ENCODE assay signal across 20 cellular contexts in genomic region chr11:73632996-73633395, GRCh38. TPM values are rescaled to one million over a fixed set of nuclear protein-coding genes. Genes with fewer than 3 reads are reported as not detected.
DNase-seq lines count a peak whose midpoint lies in the region; ATAC-seq, FAIRE-seq and TF ChIP-seq lines count a peak whose summit lies in the region.
"Had no signal": no experiment of that assay in that cellular context is flagged by ENCODE, and none has a peak within 500 bp of the region (broad histone marks: within the 10 kb centered on the region; RNA-seq: fewer than 3 reads in every experiment).

No MANE protein-coding gene starts in this region.

- intact Hi-C loops in K562 (cut with micrococcal nuclease) (no loop called here), natural killer cell (cut with micrococcal nuclease) (no loop called here)

- H2AK5ac ChIP-seq in mesendoderm (ENCODE audit: low read length), result peak overlapping the region; percentile 11

- no peak for TF ChIP-seq EP300 in K562 (IDR thresholded peaks at IDR 0.05; ENCODE audit: low read length)

- H3K4me3 Mint-ChIP-seq in natural killer cell, result no peak overlapping the region
- H3K4me3 Mint-ChIP-seq: B cell; CD4-positive, CD25-positive, alpha-beta regulatory T cell; CD8-positive, alpha-beta memory T cell had no signal

- H3K79me2 ChIP-seq in Loucy (ENCODE audit: insufficient read depth, low read length) (no peaks in the 10 kb centered on the region), K562 (ENCODE audit: control insufficient read depth, insufficient read depth, low read length) (no peaks in the 10 kb centered on the region), mesendoderm (ENCODE audit: control insufficient read depth, insufficient read depth, low read length) (no peaks in the 10 kb centered on the region)

- ATAC-seq in K562, result no peak
- no peak for ATAC-seq in natural killer cell

- H3K9me2 ChIP-seq in Loucy (replicated peaks; ENCODE audit: low read depth, low read length), result no peaks in the 10 kb centered on the region

- no peak overlapping the region for H2BK5ac ChIP-seq in mesendoderm (ENCODE audit: low read length)

- H4K20me1 ChIP-seq in Loucy (ENCODE audit: insufficient read depth, low read length, poor library complexity, severe bottlenecking) (no peaks in the 10 kb centered on the region), K562 (replicated peaks; ENCODE audit: control insufficient read depth, insufficient read depth, low read length) (no peaks in the 10 kb centered on the region; the same call in 1 of the 2 replicates)
- H4K20me1 ChIP-seq: BLaER1 treated with 17β-estradiol and CSF1 and Interleukin-3, amounts not matched to agents 10 nM and 100 nM had no signal

- peak overlapping the region; percentile 17 for H3K4ac ChIP-seq in mesendoderm (ENCODE audit: low read depth, low read length)

- H3K27ac Mint-ChIP-seq in natural killer cell, result no peak overlapping the region
- H3K27ac Mint-ChIP-seq: B cell had no signal

- no peaks in the 10 kb centered on the region for H3K36me3 ChIP-seq in Loucy (ENCODE audit: insufficient read depth, low read length)
- no peaks in the 10 kb centered on the region for H3K36me3 ChIP-seq in K562 (ENCODE audit: control insufficient read depth, insufficient read depth, low read length)
- no peaks in the 10 kb centered on the region for H3K36me3 ChIP-seq in mesendoderm (ENCODE audit: control insufficient read depth, insufficient read depth, low read length)
- H3K36me3 ChIP-seq: BLaER1 treated with 17β-estradiol and CSF1 and Interleukin-3, amounts not matched to agents 10 nM and 100 nM had no signal

- H3K56ac ChIP-seq in mesendoderm (ENCODE audit: low read length), result peak overlapping the region; percentile 22

- H2AFZ ChIP-seq in Loucy (ENCODE audit: low read length) (peak overlapping the region; percentile 88), K562 (ENCODE audit: low read depth, low read length) (peak overlapping the region; percentile 11; the same call in 1 of the 2 replicates)

- in situ Hi-C loops in K562 (cut with MboI), result no loop called here

- H3K9me3 ChIP-seq in Loucy (ENCODE audit: insufficient read depth, low read depth, low read length) (no peaks in the 10 kb centered on the region), K562 (replicated peaks; ENCODE audit: control insufficient read depth, insufficient read depth, low read depth, low read length) (no peaks in the 10 kb centered on the region)

- FAIRE-seq in K562 (lab: Jason Lieb, UNC), result no peak
- FAIRE-seq: D721Med, GM12892 had no signal

- H3K4me3 ChIP-seq in Loucy (ENCODE audit: low read length, poor library complexity, severe bottlenecking) (no peak overlapping the region), K562 (no peak overlapping the region), mesendoderm (ENCODE audit: low read length) (no peak overlapping the region)
- H3K4me3 ChIP-seq: BLaER1 treated with 17β-estradiol and CSF1 and Interleukin-3, amounts not matched to agents 10 nM and 100 nM had no signal

- 58% methylated on average over 4 of the region's 4 CpGs for WGBS in K562 (ENCODE audit: insufficient coverage, low coverage, missing lambda C conversion rate)
- no CpG with 5 or more reads among the region's 4 CpGs for WGBS in mesendoderm (ENCODE audit: extremely low coverage, insufficient coverage, low lambda C conversion rate)

- no peaks in the 10 kb centered on the region for H3K27me3 ChIP-seq in Loucy (ENCODE audit: insufficient read depth, low read length, poor library complexity, severe bottlenecking)
- peaks cover 0 to 2% of the 10 kb centered on the region in 2 experiments; a peak in 3 of 5 replicates for H3K27me3 ChIP-seq in K562 (ENCODE audit: control insufficient read depth in 2 of 2, insufficient read depth in 2 of 2, low read length in 2 of 2)
- peaks cover 1% of the 10 kb centered on the region for H3K27me3 ChIP-seq in mesendoderm (ENCODE audit: insufficient read depth, low read length, poor library complexity)
- H3K27me3 ChIP-seq: BLaER1 treated with 17β-estradiol and CSF1 and Interleukin-3, amounts not matched to agents 10 nM and 100 nM had no signal

- H3K9me3 Mint-ChIP-seq in natural killer cell, result no peaks in the 10 kb centered on the region
- H3K9me3 Mint-ChIP-seq: CD8-positive, alpha-beta memory T cell had no signal

- H4K8ac ChIP-seq in mesendoderm (ENCODE audit: low read depth, low read length), result no peak overlapping the region

- H3K9me1 ChIP-seq in K562 (ENCODE audit: control insufficient read depth, insufficient read depth, low read length), result no peaks in the 10 kb centered on the region

- TF ChIP-seq POLR2A in K562 (conservative IDR thresholded peaks at IDR 0.05), result no peak

- H3K27me3 Mint-ChIP-seq in natural killer cell (ENCODE audit: low read depth in 2 of 2), result no peaks in the 10 kb centered on the region
- H3K27me3 Mint-ChIP-seq: B cell had no signal

- no peak for TF ChIP-seq RAD21 in K562 (CRISPR knock-in tag; conservative IDR thresholded peaks at IDR 0.05 in 1 of 2, IDR thresholded peaks at IDR 0.05 in 1 of 2)

- no peak overlapping the region for H3K4me2 ChIP-seq in Loucy (ENCODE audit: low read depth, low read length, poor library complexity, severe bottlenecking)
- no peak overlapping the region for H3K4me2 ChIP-seq in K562 (ENCODE audit: insufficient read depth, low read length)
- H3K4me2 ChIP-seq in mesendoderm (ENCODE audit: low read length), result no peak overlapping the region

- POLR2A ChIA-PET in K562 (lab: Yijun Ruan, JAX), result no interaction called here

- H2BK120ac ChIP-seq in mesendoderm (ENCODE audit: low read depth, low read length), result no peak overlapping the region

- H3K27ac ChIP-seq in K562 (ENCODE audit: extremely low read depth, low read depth, low read length) (no peak overlapping the region), mesendoderm (ENCODE audit: low read depth, low read length) (no peak overlapping the region)
- H3K27ac ChIP-seq: BLaER1 treated with 17β-estradiol and CSF1 and Interleukin-3, amounts not matched to agents 10 nM and 100 nM; HL-60 had no signal

- TF ChIP-seq CTCF in Loucy (conservative IDR thresholded peaks at IDR 0.05; ENCODE audit: low read length) (no peak), K562 (IDR thresholded peaks at IDR 0.05 in 2 of 3, conservative IDR thresholded peaks at IDR 0.05 in 1 of 3; ENCODE audit: insufficient read depth in 2 of 3, low read depth in 1 of 3, low read length in 3 of 3) (no peak), natural killer cell (IDR thresholded peaks at IDR 0.05) (no peak)

- no peaks in the 10 kb centered on the region for H3K36me3 Mint-ChIP-seq in natural killer cell
- H3K36me3 Mint-ChIP-seq: CD4-positive, CD25-positive, alpha-beta regulatory T cell; CD8-positive, alpha-beta memory T cell had no signal

- H3K79me1 ChIP-seq in mesendoderm (ENCODE audit: low read length), result no peaks in the 10 kb centered on the region

- no peak overlapping the region for H3K18ac ChIP-seq in mesendoderm (ENCODE audit: low read length)

- H3K4me1 Mint-ChIP-seq in natural killer cell, result peaks cover 0 to 6% of the 10 kb centered on the region in 2 donors
- H3K4me1 Mint-ChIP-seq: B cell had no signal

- CTCF ChIA-PET in K562 (lab: Yijun Ruan, JAX; ENCODE audit: low intra/inter-chr PET ratio), result no interaction called here

- H3K4me1 ChIP-seq in Loucy (ENCODE audit: insufficient read depth, low read length, poor library complexity, severe bottlenecking) (peaks cover 7% of the 10 kb centered on the region), K562 (replicated peaks in 1 of 2; ENCODE audit: control insufficient read depth in 2 of 2, insufficient read depth in 2 of 2, low read length in 2 of 2) (no peaks in the 10 kb centered on the region), mesendoderm (ENCODE audit: control insufficient read depth, low read depth, low read length) (peaks cover 4% of the 10 kb centered on the region)

- no peak overlapping the region for H2BK15ac ChIP-seq in mesendoderm (replicated peaks; ENCODE audit: low read depth)

- no peaks in the 10 kb centered on the region for H3F3A ChIP-seq in Loucy (ENCODE audit: low read depth)

- H3K9ac ChIP-seq in Loucy (ENCODE audit: low read depth, low read length, poor library complexity, severe bottlenecking), result no peak overlapping the region
- H3K9ac ChIP-seq in K562 (ENCODE audit: insufficient read depth in 1 of 2, low read depth in 2 of 2, low read length in 2 of 2), result no peak overlapping the region
- no peak overlapping the region for H3K9ac ChIP-seq in mesendoderm (ENCODE audit: low read length)
- H3K9ac ChIP-seq: BLaER1 treated with 17β-estradiol and CSF1 and Interleukin-3, amounts not matched to agents 10 nM and 100 nM had no signal

- H3K23ac ChIP-seq in mesendoderm (ENCODE audit: low read length), result no peak overlapping the region

- BruUV-seq in K562 (replicated peaks; lab: Mats Ljungman, UMichigan), result no TSS peak

- H4K5ac ChIP-seq in mesendoderm (ENCODE audit: low read length), result no peak overlapping the region

- no peak for DNase-seq in K562 (ENCODE audit: extremely low read depth in 1 of 4, low spot score in 3 of 4)
- peak; percentile 51 for DNase-seq in mesendoderm
- DNase-seq in natural killer cell, result no peak
- no peak for DNase-seq in D341Med (ENCODE audit: low spot score)
- DNase-seq in hepatic stellate cell (ENCODE audit: low spot score), result no peak
- DNase-seq in medulla oblongata (ENCODE audit: extremely low spot score), result no peak
- DNase-seq: CD4-positive, CD25-positive, alpha-beta regulatory T cell; CD8-positive, alpha-beta memory T cell; COR-L47; DMS79; GDM1; GOT3; H7 had no signal

RNA-seq across cellular contexts. Expression of gene PLEKHB1, which starts 13.4 kb away (rescaled TPM):
- total RNA-seq in K562 (2011; cell fraction: chromatin; rRNA removed; ENCODE audit: low replicate concordance), result 0.60 TPM in 1 of 2 replicates, not detected in the other
- total RNA-seq in K562 (2011; cell fraction: nucleolus; rRNA removed), result 1.2 TPM in 1 of 2 replicates, not detected in the other
- total RNA-seq in K562 (2011; cell fraction: nucleoplasm; rRNA removed), result not detected in 2 replicates
- 0.61 TPM in 1 of 2 replicates, not detected in the other for total RNA-seq in K562 (2014; rRNA removed)
- total RNA-seq in K562 (2014; rRNA removed; fragmentation: Illumina TruSeq; extraction: Trizol), result 0.10 and 0.25 TPM in 2 replicates
- 0.07 TPM in 1 of 2 replicates, not detected in the other for total RNA-seq in K562 (2015; rRNA removed; fragmentation: Illumina TruSeq; extraction: Trizol)
- total RNA-seq in K562 (2021), result 0.27 and 0.62 TPM in 2 replicates
- 0.08 and 0.52 TPM in 2 replicates for polyA plus RNA-seq in K562 (2011; rRNA removed)
- polyA plus RNA-seq in K562 (2011; cell fraction: cytosol; rRNA removed), result 0.13 and 0.55 TPM in 2 replicates
- polyA plus RNA-seq in K562 (2011; cell fraction: nucleus; rRNA removed), result 0.44 and 0.97 TPM in 2 replicates
- polyA plus RNA-seq in K562 (2012), result 0.25 and 0.39 TPM in 2 replicates
- 0.10 and 0.12 TPM in 2 replicates for polyA plus RNA-seq in K562 (2014; fragmentation: Illumina TruSeq; extraction: Trizol)
- under 1 TPM; 0.13 to 0.17 TPM for polyA plus RNA-seq in K562 (2014; fragmentation: Nextera tagmentation; extraction: Ambion mirVana)
- 0.49 TPM in 1 of 2 replicates, not detected in the other for polyA plus RNA-seq in K562 (2014; rRNA removed)
- polyA minus RNA-seq in K562 (2011; rRNA and poly(A)+ RNA removed), result 0.14 TPM in 1 of 2 replicates, not detected in the other
- polyA minus RNA-seq in K562 (2011; cell fraction: cytosol; rRNA and poly(A)+ RNA removed), result not detected in 2 replicates
- polyA minus RNA-seq in K562 (2011; cell fraction: nucleus; rRNA and poly(A)+ RNA removed), result not detected in 2 replicates
- polyA plus RNA-seq in mesendoderm (2013, experiment 1 of 2), result 3.8 TPM
- 4.5 TPM for polyA plus RNA-seq in mesendoderm (2013, experiment 2 of 2)
- 1 to 10 TPM; 2.9 to 4.3 (median 3.9) TPM for total RNA-seq in natural killer cell
- total RNA-seq: Daoy had no signal

RNA-seq across cellular contexts. Expression of gene FAM168A, which starts 35.1 kb away (rescaled TPM):
- total RNA-seq in K562 (2011; cell fraction: chromatin; rRNA removed; ENCODE audit: low replicate concordance), result 6.6 and 8.0 TPM in 2 replicates
- 3.7 and 4.7 TPM in 2 replicates for total RNA-seq in K562 (2011; cell fraction: nucleolus; rRNA removed)
- 8.6 and 13.1 TPM in 2 replicates for total RNA-seq in K562 (2011; cell fraction: nucleoplasm; rRNA removed)
- total RNA-seq in K562 (2014; rRNA removed) (2.5 and 2.7 TPM in 2 replicates), K562 (2014; rRNA removed; fragmentation: Illumina TruSeq; extraction: Trizol) (2.6 and 2.9 TPM in 2 replicates), K562 (2015; rRNA removed; fragmentation: Illumina TruSeq; extraction: Trizol) (3.5 and 4.4 TPM in 2 replicates), K562 (2021) (7.1 and 7.2 TPM in 2 replicates), natural killer cell (10 to 100 TPM; 27.4 to 39.8 (median 30.4) TPM)
- polyA plus RNA-seq in K562 (2011; rRNA removed) (3.0 and 4.8 TPM in 2 replicates), K562 (2014; fragmentation: Illumina TruSeq; extraction: Trizol) (4.8 TPM in 2 replicates), K562 (2014; fragmentation: Nextera tagmentation; extraction: Ambion mirVana) (under 1 TPM; 0.44 to 0.69 TPM), K562 (2014; rRNA removed) (2.5 and 3.5 TPM in 2 replicates)
- 4.2 and 4.7 TPM in 2 replicates for polyA plus RNA-seq in K562 (2011; cell fraction: cytosol; rRNA removed)
- 10.6 and 13.9 TPM in 2 replicates for polyA plus RNA-seq in K562 (2011; cell fraction: nucleus; rRNA removed)
- 5.3 and 8.3 TPM in 2 replicates for polyA plus RNA-seq in K562 (2012)
- polyA minus RNA-seq in K562 (2011; rRNA and poly(A)+ RNA removed), result 3.7 and 4.9 TPM in 2 replicates
- 3.2 and 3.5 TPM in 2 replicates for polyA minus RNA-seq in K562 (2011; cell fraction: cytosol; rRNA and poly(A)+ RNA removed)
- 3.6 and 4.6 TPM in 2 replicates for polyA minus RNA-seq in K562 (2011; cell fraction: nucleus; rRNA and poly(A)+ RNA removed)
- polyA plus RNA-seq in mesendoderm (2013, experiment 1 of 2), result 10.0 TPM
- 9.8 TPM for polyA plus RNA-seq in mesendoderm (2013, experiment 2 of 2)
